Comparison of ENCODE assay signal across 30 cellular contexts in the genomic region with DNA sequence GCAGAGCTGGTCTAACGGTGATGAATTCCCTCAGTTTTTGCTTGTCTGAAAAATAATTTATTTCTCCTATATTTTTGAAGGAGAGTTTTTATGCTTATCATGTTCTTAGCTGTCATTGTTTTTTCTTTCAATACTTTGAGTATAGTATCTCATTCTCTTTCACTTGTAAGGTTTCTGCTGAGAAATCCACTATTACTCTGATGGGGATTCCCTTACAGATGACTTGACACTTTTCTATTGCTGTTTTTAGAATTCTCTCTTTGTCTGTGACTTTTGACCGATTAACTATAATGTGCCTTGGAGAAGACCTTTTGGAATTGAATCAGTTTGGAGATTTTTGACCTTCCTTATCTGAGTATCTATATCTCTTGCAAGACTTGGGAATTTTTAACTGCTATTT.
"Had no signal": no experiment of that assay in that cellular context is flagged by ENCODE, and none has a peak within 500 bp of the region (broad histone marks: within the 10 kb centered on the region; RNA-seq: fewer than 3 reads in every experiment).

No MANE protein-coding gene starts in this region.

- H2AFZ ChIP-seq: PC-9 had no signal

- H3K9me3 ChIP-seq: colonic mucosa had no signal

- DNase-seq: activated CD4-positive, alpha-beta memory T cell treated with anti-CD3 and anti-CD28 coated beads, Interleukin-2, amount 10 ng/mL, durations not matched to agents 7 days and 5 days; activated CD4-positive, alpha-beta T cell treated with anti-CD3 and anti-CD28 coated beads for 1 hour; activated CD4-positive, alpha-beta T cell treated with anti-CD3 and anti-CD28 coated beads for 48 hours; activated CD4-positive, CD25-positive, alpha-beta regulatory T cell; activated CD8-positive, alpha-beta memory T cell treated with anti-CD3 and anti-CD28 coated beads for 24 hours; activated CD8-positive, alpha-beta memory T cell treated with anti-CD3 and anti-CD28 coated beads, Interleukin-2, amount 10 ng/mL, durations not matched to agents 7 days and 5 days; activated CD8-positive, alpha-beta memory T cell treated with anti-CD3 and anti-CD28 coated beads, Interleukin-2, amount 50 U/mL, for 48 hours; activated effector memory CD4-positive, alpha-beta T cell treated with Interleukin-2 at 50 U/mL for 16 hours; activated naive CD4-positive, alpha-beta T cell treated with anti-CD3 and anti-CD28 coated beads, Interleukin-2, amount 10 ng/mL, durations not matched to agents 7 days and 5 days; activated naive CD8-positive, alpha-beta T cell treated with anti-CD3 and anti-CD28 coated beads, Interleukin-2, amount 50 U/mL, for 24 hours; activated T-cell treated with anti-CD3 and anti-CD28 coated beads, Interleukin-2, amount 50 U/mL, for 48 hours; aorta; brain microvascular endothelial cell; colonic mucosa; NCI-H1092; NCI-H1436 treated with DMSO at 0.1 percent for 48 hours; NCI-H1694 treated with DMSO at 0.1 percent for 48 hours; NCI-H2029 treated with DMSO at 0.1 percent for 48 hours; NCI-H2107; NCI-H2171; NCI-H510A; NCI-H526; NCI-H748 treated with DMSO at 0.1 percent for 48 hours; NK-92 treated with Interleukin-12 subunit alpha and Interleukin-12 subunit beta, amount 100 ng/mL, for 24 hours; PC-9; Right ventricle myocardium superior; T1000; WERI-Rb-1 had no signal

- H3K36me3 ChIP-seq: brain microvascular endothelial cell, cardiac muscle cell, colonic mucosa, WERI-Rb-1 had no signal

- H3K27me3 ChIP-seq: brain microvascular endothelial cell, cardiac muscle cell, colonic mucosa had no signal

- FAIRE-seq: RCC 7860 had no signal

- H3K4me3 ChIP-seq: cardiac muscle cell, colonic mucosa, PC-9 had no signal

- ATAC-seq: activated CD8-positive, alpha-beta memory T cell treated with anti-CD3 and anti-CD28 coated beads, Interleukin-2, amount 10 ng/mL, durations not matched to agents 7 days and 5 days; activated naive CD8-positive, alpha-beta T cell treated with anti-CD3 and anti-CD28 coated beads, Interleukin-2, amount 50 U/mL, for 24 hours had no signal

- H3K4me1 ChIP-seq: colonic mucosa had no signal

- H3K27ac ChIP-seq: brain microvascular endothelial cell, cardiac muscle cell, colonic mucosa, PC-9, WERI-Rb-1 had no signal

- H3K4me2 ChIP-seq: PC-9 had no signal
